Comparison of ENCODE assay signal across 8 cellular contexts in the genomic region with DNA sequence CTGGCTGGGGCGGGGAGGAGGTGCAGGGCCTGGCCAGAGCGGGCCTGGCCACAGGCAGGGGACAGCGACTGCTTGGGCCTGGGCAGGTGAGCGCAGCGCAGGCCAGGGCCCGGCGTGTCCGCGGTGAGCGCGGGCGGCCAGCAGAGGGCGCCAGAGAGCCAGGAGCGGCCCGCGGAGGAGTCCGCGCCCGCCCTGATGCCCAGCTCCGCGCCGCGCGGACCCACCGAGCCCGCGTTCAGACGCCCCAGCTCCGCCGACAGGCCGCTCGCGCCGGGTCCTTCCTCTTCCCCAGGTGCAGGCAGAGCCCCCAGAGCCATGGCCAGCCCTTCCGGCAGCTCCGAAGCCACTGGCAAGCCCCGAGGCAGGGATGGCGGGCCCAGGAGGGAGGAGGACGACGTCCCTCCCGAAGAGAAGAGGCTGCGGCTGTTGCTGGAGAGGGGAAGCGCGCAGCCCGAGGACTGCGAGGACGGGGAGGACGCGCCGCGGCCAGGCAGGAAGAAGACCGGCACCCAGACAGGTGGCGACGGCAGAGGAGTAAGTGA.
DNase-seq lines count a peak whose midpoint lies in the region; ATAC-seq and TF ChIP-seq lines count a peak whose summit lies in the region.
"Not testable (repeated sequence)": the region's sequence is repeated elsewhere in the genome, so short reads cannot be mapped to it uniquely, and the experiment has no call there.

No MANE protein-coding gene starts in this region.

- H4K20me1 ChIP-seq in DOHH2 (ENCODE audit: control insufficient read depth, insufficient read depth, low read depth, low read length): not testable (repeated sequence)

- not testable (repeated sequence) for H3K27me3 ChIP-seq in DOHH2 (ENCODE audit: control insufficient read depth, low read length); sigmoid colon; thoracic aorta (replicated peaks; ENCODE audit: insufficient read depth)
- peaks cover 18% of the 10 kb centered on the region for H3K27me3 ChIP-seq in kidney epithelial cell (ENCODE audit: control insufficient read depth, insufficient read depth, low read length)

- POLR2A ChIA-PET in RWPE1 (lab: Yijun Ruan, JAX; ENCODE audit: low non-redundant PET): not testable (repeated sequence)

- not testable (repeated sequence) for TF ChIP-seq POLR2A in sigmoid colon (IDR thresholded peaks at IDR 0.05)

- peak overlapping the region; percentile 65 for H3K4me3 ChIP-seq in DOHH2 (ENCODE audit: low read length)
- peak overlapping the region; percentile 48 for H3K4me3 ChIP-seq in LNCaP clone FGC (ENCODE audit: low read depth, low read length)
- H3K4me3 ChIP-seq in kidney epithelial cell (ENCODE audit: low read depth, low read length): peak overlapping the region; percentile 35
- peak overlapping the region; percentile 57 to 62 (median 58) for H3K4me3 ChIP-seq in sigmoid colon
- H3K4me3 ChIP-seq in thoracic aorta: peak overlapping the region; percentile 82

- not testable (repeated sequence) for H3K9me2 ChIP-seq in DOHH2 (replicated peaks; ENCODE audit: control insufficient read depth, low read length)

- peak overlapping the region; percentile 66 for H3K4me2 ChIP-seq in DOHH2 (ENCODE audit: low read length)

- not testable (repeated sequence) for H3K27ac ChIP-seq in DOHH2 (ENCODE audit: low read depth, low read length); RWPE1; thoracic aorta
- H3K27ac ChIP-seq in sigmoid colon: peak overlapping the region in 3 of 4 donors; percentile 31 to 69 (median 62)

- not testable (repeated sequence) for ATAC-seq in thoracic aorta (ENCODE audit: insufficient number of reproducible peaks, low FRiP score, low read depth)

- CTCF ChIA-PET in RWPE1 (lab: Yijun Ruan, JAX): interaction anchor here (0.5 to 0.7 kb wide), 6 partner anchors 68 to 1640 kb away, joined by 3 to 5 read pairs (median 3); a partner anchor contains a TSS

- not testable (repeated sequence) for H3K79me2 ChIP-seq in DOHH2 (ENCODE audit: control insufficient read depth, low read length)

- H3K36me3 ChIP-seq in DOHH2 (ENCODE audit: control insufficient read depth, low read length); kidney epithelial cell (ENCODE audit: control insufficient read depth, insufficient read depth, low read length); sigmoid colon; thoracic aorta: not testable (repeated sequence)

- intact Hi-C loops in sigmoid colon (cut with DNase I): loop anchor here (2.0 to 10.0 kb wide), 2 partner anchors 150 to 182 kb away; no protein-coding TSS in a partner anchor

- TF ChIP-seq EP300 in sigmoid colon (IDR thresholded peaks at IDR 0.05): not testable (repeated sequence)

- WGBS in sigmoid colon, 2 donors: 1% methylated on average over 51 to 54 of the region's 54 CpGs

- not testable (repeated sequence) for H3K9me3 ChIP-seq in DOHH2 (ENCODE audit: control insufficient read depth, insufficient read depth, low read length); sigmoid colon; thoracic aorta

- H3K4me1 ChIP-seq in DOHH2 (ENCODE audit: control insufficient read depth, low read length); thoracic aorta (ENCODE audit: control insufficient read depth in 1 of 2, low read depth in 2 of 2): not testable (repeated sequence)
- H3K4me1 ChIP-seq in sigmoid colon: peaks cover 0 to 11% (median 0%) of the 10 kb centered on the region in 4 donors

- H3F3A ChIP-seq in DOHH2 (ENCODE audit: control insufficient read depth, insufficient read depth): not testable (repeated sequence)

- TF ChIP-seq CTCF in DOHH2 (IDR thresholded peaks at IDR 0.05; ENCODE audit: low read depth, low read length, poor library complexity, severe bottlenecking): peak; percentile 37
- TF ChIP-seq CTCF in LNCaP clone FGC (IDR thresholded peaks at IDR 0.05; ENCODE audit: control insufficient read depth, extremely low read depth, insufficient read depth): peak; percentile 66
- peak; percentile 70 for TF ChIP-seq CTCF in RWPE1 (conservative IDR thresholded peaks at IDR 0.05; ENCODE audit: low read depth)
- not testable (repeated sequence) for TF ChIP-seq CTCF in kidney epithelial cell (IDR thresholded peaks at IDR 0.05; ENCODE audit: insufficient read depth, low read length, poor library complexity, severe bottlenecking); thoracic aorta (IDR thresholded peaks at IDR 0.05)
- peak in 2 of 4 experiments; percentile 51 to 84 for TF ChIP-seq CTCF in sigmoid colon (IDR thresholded peaks at IDR 0.05)

- not testable (repeated sequence) for DNase-seq in LNCaP clone FGC (ENCODE audit: low read depth); kidney epithelial cell (ENCODE audit: low read depth); thoracic aorta (ENCODE audit: low spot score)
- DNase-seq in RWPE1 (ENCODE audit: low spot score) (peak; percentile 27), sigmoid colon (peak; percentile 79)
- peak; percentile 76 for DNase-seq in activated T-cell treated with anti-CD3 and anti-CD28 coated beads, Interleukin-2, amount 50 U/mL, for 1 hour
- peak; percentile 34 for DNase-seq in effector CD4-positive, alpha-beta T cell
